1 cellular context compared by ENCODE assay signal in the genomic region with DNA sequence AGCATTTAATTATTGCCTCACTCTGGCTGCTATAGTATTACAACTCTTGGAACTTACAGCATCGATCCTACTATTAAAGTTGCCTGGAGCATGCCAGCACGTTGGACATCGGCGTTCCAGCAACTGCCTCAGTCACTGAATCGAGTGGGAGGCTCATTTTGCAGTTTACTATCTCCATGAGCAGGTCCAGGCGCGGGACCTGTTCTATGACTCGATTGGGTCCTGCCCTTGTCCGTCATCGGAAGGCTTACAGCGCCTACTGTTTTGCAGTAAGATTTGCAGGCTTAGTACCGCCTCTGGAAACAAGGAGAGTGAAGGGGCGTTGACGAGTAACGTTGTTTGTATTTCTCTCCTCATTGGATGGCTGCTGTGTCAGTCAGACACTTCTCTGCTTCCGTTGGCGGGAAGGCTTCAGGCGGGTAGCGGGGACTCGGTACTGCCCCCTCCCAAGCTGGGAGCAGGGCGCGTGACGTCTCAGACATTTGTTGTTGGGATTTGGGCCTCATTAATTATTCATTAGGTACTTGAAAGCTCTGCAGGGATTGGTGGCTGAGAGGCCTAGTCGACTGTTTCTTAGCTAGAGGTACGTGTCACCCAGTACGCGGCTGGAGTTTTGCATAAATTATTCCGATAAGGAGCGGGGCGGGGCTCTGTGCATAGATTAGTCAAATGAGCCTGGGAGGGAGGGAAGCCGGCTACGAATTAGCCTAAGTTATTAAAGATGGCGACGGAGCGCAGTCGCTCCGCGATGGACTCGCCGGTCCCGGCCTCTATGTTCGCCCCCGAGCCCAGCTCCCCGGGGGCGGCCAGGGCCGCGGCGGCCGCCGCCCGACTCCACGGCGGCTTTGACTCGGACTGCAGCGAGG.
A peak's percentile ranks its signal among the peaks of the same experiment; 100 is the strongest.
TF ChIP-seq lines count a peak whose summit lies in the region.

A gene (plus strand): TSS at position 710 of the 866 bp plus-strand sequence. CDS start 12 bp downstream, at position 722.

TF ChIP-seq in HCT116, 20 proteins besides CTCF, POLR2A, EP300 and RAD21 (continued from another document):
- TF ChIP-seq, protein P1, sequence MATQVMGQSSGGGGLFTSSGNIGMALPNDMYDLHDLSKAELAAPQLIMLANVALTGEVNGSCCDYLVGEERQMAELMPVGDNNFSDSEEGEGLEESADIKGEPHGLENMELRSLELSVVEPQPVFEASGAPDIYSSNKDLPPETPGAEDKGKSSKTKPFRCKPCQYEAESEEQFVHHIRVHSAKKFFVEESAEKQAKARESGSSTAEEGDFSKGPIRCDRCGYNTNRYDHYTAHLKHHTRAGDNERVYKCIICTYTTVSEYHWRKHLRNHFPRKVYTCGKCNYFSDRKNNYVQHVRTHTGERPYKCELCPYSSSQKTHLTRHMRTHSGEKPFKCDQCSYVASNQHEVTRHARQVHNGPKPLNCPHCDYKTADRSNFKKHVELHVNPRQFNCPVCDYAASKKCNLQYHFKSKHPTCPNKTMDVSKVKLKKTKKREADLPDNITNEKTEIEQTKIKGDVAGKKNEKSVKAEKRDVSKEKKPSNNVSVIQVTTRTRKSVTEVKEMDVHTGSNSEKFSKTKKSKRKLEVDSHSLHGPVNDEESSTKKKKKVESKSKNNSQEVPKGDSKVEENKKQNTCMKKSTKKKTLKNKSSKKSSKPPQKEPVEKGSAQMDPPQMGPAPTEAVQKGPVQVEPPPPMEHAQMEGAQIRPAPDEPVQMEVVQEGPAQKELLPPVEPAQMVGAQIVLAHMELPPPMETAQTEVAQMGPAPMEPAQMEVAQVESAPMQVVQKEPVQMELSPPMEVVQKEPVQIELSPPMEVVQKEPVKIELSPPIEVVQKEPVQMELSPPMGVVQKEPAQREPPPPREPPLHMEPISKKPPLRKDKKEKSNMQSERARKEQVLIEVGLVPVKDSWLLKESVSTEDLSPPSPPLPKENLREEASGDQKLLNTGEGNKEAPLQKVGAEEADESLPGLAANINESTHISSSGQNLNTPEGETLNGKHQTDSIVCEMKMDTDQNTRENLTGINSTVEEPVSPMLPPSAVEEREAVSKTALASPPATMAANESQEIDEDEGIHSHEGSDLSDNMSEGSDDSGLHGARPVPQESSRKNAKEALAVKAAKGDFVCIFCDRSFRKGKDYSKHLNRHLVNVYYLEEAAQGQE (IDR thresholded peaks at IDR 0.05; ENCODE audit: low read depth), result no peak
- TF ChIP-seq POLR2AphosphoS5 (IDR thresholded peaks at IDR 0.05; ENCODE audit: low read depth, low read length) (peak; percentile 83), ELF1 (IDR thresholded peaks at IDR 0.05; ENCODE audit: borderline replicate concordance, low read depth) (no peak)
- TF ChIP-seq, protein P2, sequence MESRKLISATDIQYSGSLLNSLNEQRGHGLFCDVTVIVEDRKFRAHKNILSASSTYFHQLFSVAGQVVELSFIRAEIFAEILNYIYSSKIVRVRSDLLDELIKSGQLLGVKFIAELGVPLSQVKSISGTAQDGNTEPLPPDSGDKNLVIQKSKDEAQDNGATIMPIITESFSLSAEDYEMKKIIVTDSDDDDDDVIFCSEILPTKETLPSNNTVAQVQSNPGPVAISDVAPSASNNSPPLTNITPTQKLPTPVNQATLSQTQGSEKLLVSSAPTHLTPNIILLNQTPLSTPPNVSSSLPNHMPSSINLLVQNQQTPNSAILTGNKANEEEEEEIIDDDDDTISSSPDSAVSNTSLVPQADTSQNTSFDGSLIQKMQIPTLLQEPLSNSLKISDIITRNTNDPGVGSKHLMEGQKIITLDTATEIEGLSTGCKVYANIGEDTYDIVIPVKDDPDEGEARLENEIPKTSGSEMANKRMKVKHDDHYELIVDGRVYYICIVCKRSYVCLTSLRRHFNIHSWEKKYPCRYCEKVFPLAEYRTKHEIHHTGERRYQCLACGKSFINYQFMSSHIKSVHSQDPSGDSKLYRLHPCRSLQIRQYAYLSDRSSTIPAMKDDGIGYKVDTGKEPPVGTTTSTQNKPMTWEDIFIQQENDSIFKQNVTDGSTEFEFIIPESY (IDR thresholded peaks at IDR 0.05; ENCODE audit: extremely low read depth, insufficient replicate concordance, low read length), result no peak
